ENCODE assay signal across 7 cellular contexts in the genomic region with DNA sequence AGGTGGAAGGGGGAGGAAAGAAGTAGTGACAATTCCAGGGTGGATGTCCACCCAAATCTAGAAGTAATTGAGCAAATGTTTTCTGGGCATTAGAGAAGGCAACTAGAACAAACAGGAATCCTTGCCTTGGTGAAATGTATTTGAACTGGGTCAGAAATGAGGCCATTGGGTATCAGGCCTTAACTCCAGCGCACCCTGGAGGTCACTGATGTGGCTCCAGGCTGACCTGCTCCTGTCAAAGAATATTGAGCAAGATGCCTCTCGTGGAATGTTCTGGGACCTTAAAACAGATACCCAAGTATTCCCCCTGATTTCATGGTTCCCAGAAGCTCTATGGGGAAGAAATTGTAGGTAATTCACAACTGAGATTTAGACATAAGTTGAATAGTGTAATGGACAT. TPM values are rescaled to one million over a fixed set of nuclear protein-coding genes. Genes with fewer than 3 reads are reported as not detected.
DNase-seq lines count a peak whose midpoint lies in the region; ATAC-seq, FAIRE-seq and TF ChIP-seq lines count a peak whose summit lies in the region.

No MANE protein-coding gene starts in this region.

- H3K36me3 ChIP-seq in bronchial epithelial cell (ENCODE audit: control insufficient read depth, insufficient read depth, low read length), result no peaks in the 10 kb centered on the region

- no peak overlapping the region for H3K4me3 ChIP-seq in bronchial epithelial cell (ENCODE audit: low read depth, low read length)

- H3K4me3 Mint-ChIP-seq in mesothelial cell of epicardium, result no peak overlapping the region

- ATAC-seq in GM18519 (IDR thresholded peaks at IDR 0.05; ENCODE audit: low FRiP score, unreplicated experiment), result no peak

- H3K9me3 Mint-ChIP-seq in mesothelial cell of epicardium, result no peaks in the 10 kb centered on the region

- FAIRE-seq in bronchial epithelial cell (lab: Jason Lieb, UNC), result no peak

- no peaks in the 10 kb centered on the region for H3K27me3 Mint-ChIP-seq in mesothelial cell of epicardium (ENCODE audit: low read depth)

- peaks cover 9% of the 10 kb centered on the region for H3K36me3 Mint-ChIP-seq in mesothelial cell of epicardium

- H3K27ac Mint-ChIP-seq in mesothelial cell of epicardium, result no peak overlapping the region

- peak; percentile 70 for DNase-seq in NAMALWA (ENCODE audit: low spot score)
- no peak for DNase-seq in bronchial epithelial cell (ENCODE audit: low read depth)
- DNase-seq in mesothelial cell of epicardium (ENCODE audit: low spot score in 2 of 2, unreplicated experiment in 2 of 2), result no peak
- DNase-seq in activated gamma-delta T cell (lab: John Stamatoyannopoulos, UW), result no peak
- DNase-seq in effector CD4-positive, alpha-beta T cell, result no peak

- H3K27me3 ChIP-seq in bronchial epithelial cell (ENCODE audit: control insufficient read depth, insufficient read depth, low read length), result peaks cover 2% of the 10 kb centered on the region

- TF ChIP-seq CTCF in GM12872 (IDR thresholded peaks at IDR 0.05; ENCODE audit: insufficient read depth, low read depth, low read length) (peak; percentile 77), bronchial epithelial cell (IDR thresholded peaks at IDR 0.05; ENCODE audit: insufficient read depth, low read length, severe bottlenecking) (peak; percentile 5), mesothelial cell of epicardium (IDR thresholded peaks at IDR 0.05; ENCODE audit: unreplicated experiment) (peak; percentile 29)

- H3K4me1 Mint-ChIP-seq in mesothelial cell of epicardium, result peaks cover 30% of the 10 kb centered on the region

RNA-seq across cellular contexts. Expression of a gene that starts 6.9 kb away (rescaled TPM):
- total RNA-seq in bronchial epithelial cell, result 0.53 TPM in 1 of 2 replicates, not detected in the other
- 12.0 to 12.7 TPM (median 12.0 TPM) in 3 replicates for total RNA-seq in mesothelial cell of epicardium

RNA-seq across cellular contexts. Expression of a gene that starts 9.3 kb away (rescaled TPM):
- total RNA-seq in bronchial epithelial cell (0.26 and 1.1 TPM in 2 replicates), mesothelial cell of epicardium (2.0 to 2.2 TPM (median 2.0 TPM) in 3 replicates)

Comparison
In these comparisons a context has a peak if more than half of its experiments do, and no peak if none do; other contexts are left out.
1. CTCF ChIP-seq: peak in every context shown above with its lines; median percentile 77 in GM12872; 29 in mesothelial cell of epicardium; 5 in bronchial epithelial cell.